ENCODE assay signal across 8 cellular contexts in genomic region chr1:180501865-180502360, GRCh38. TPM values are rescaled to one million over a fixed set of nuclear protein-coding genes. Genes with fewer than 3 reads are reported as not detected.
DNase-seq lines count a peak whose midpoint lies in the region; ATAC-seq and TF ChIP-seq lines count a peak whose summit lies in the region.

No MANE protein-coding gene starts in this region.

- peak in 1 of 2 donors; percentile 63 for DNase-seq in activated T-cell treated with anti-CD3 and anti-CD28 coated beads, Interleukin-2, amount 50 U/mL, for 72 hours
- DNase-seq in activated T-cell treated with anti-CD3 and anti-CD28 coated beads for 4 hours (no peak), HFFc6 (peak; percentile 67), NCI-H1105 (lab: John Stamatoyannopoulos, UW) (peak; percentile 67), kidney tubule cell (ENCODE audit: low spot score) (peak; percentile 81), hepatic stellate cell (ENCODE audit: low spot score) (no peak)

- H3K27me3 Mint-ChIP-seq in activated T-cell treated with anti-CD3 and anti-CD28 coated beads, Interleukin-2, amount 50 U/mL, for 72 hours (ENCODE audit: low read depth) = no peaks in the 10 kb centered on the region
- peaks cover 2% of the 10 kb centered on the region; the same call in 1 of the 2 replicates for H3K27me3 Mint-ChIP-seq in HFFc6 (ENCODE audit: insufficient read depth)
- H3K27me3 Mint-ChIP-seq in activated naive CD8-positive, alpha-beta T cell = no peaks in the 10 kb centered on the region

- peaks cover 1 to 3% of the 10 kb centered on the region in 2 donors for H3K36me3 Mint-ChIP-seq in activated T-cell treated with anti-CD3 and anti-CD28 coated beads, Interleukin-2, amount 50 U/mL, for 72 hours (ENCODE audit: insufficient read depth in 2 of 2)
- H3K36me3 Mint-ChIP-seq in HFFc6 (ENCODE audit: low read depth) = peaks cover 10% of the 10 kb centered on the region
- H3K36me3 Mint-ChIP-seq in activated naive CD8-positive, alpha-beta T cell = peaks cover 2% of the 10 kb centered on the region

- ATAC-seq in activated T-cell treated with anti-CD3 and anti-CD28 coated beads, Interleukin-2, amount 50 U/mL, for 72 hours (replicated peaks in 1 of 2) = peak; percentile 25 to 37

- under 1% methylated on average over 18 of the region's 18 CpGs for WGBS in thymus

- no peaks in the 10 kb centered on the region for H3K9me3 Mint-ChIP-seq in activated T-cell treated with anti-CD3 and anti-CD28 coated beads, Interleukin-2, amount 50 U/mL, for 72 hours
- no peaks in the 10 kb centered on the region for H3K9me3 Mint-ChIP-seq in HFFc6
- no peaks in the 10 kb centered on the region for H3K9me3 Mint-ChIP-seq in activated naive CD8-positive, alpha-beta T cell (ENCODE audit: low read depth)

- no peak for TF ChIP-seq CTCF in HFFc6 (IDR thresholded peaks at IDR 0.05)

- peaks cover 3% of the 10 kb centered on the region for H3K9me3 ChIP-seq in thymus (ENCODE audit: control insufficient read depth)

- peak overlapping the region; percentile 94 for H3K4me3 ChIP-seq in thymus (ENCODE audit: low read length)

- H3K4me1 ChIP-seq in thymus (ENCODE audit: control insufficient read depth, insufficient read depth, low read length) = peaks cover 3% of the 10 kb centered on the region

- H3K4me3 Mint-ChIP-seq in activated T-cell treated with anti-CD3 and anti-CD28 coated beads, Interleukin-2, amount 50 U/mL, for 72 hours = peak overlapping the region; percentile 95 to 97
- peak overlapping the region; percentile 99 for H3K4me3 Mint-ChIP-seq in HFFc6
- peak overlapping the region; percentile 97 for H3K4me3 Mint-ChIP-seq in activated naive CD8-positive, alpha-beta T cell

- no peaks in the 10 kb centered on the region for H3K27me3 ChIP-seq in thymus (ENCODE audit: control insufficient read depth, insufficient read depth)

- H3K27ac Mint-ChIP-seq in activated T-cell treated with anti-CD3 and anti-CD28 coated beads, Interleukin-2, amount 50 U/mL, for 72 hours = peak overlapping the region; percentile 87
- peak overlapping the region; percentile 98 for H3K27ac Mint-ChIP-seq in HFFc6
- peak overlapping the region; percentile 96 for H3K27ac Mint-ChIP-seq in activated naive CD8-positive, alpha-beta T cell

- peaks cover 28% of the 10 kb centered on the region for H3K4me1 Mint-ChIP-seq in activated T-cell treated with anti-CD3 and anti-CD28 coated beads, Interleukin-2, amount 50 U/mL, for 72 hours (ENCODE audit: low read depth)
- H3K4me1 Mint-ChIP-seq in HFFc6 (ENCODE audit: low read depth) = peaks cover 54% of the 10 kb centered on the region
- peaks cover 56% of the 10 kb centered on the region for H3K4me1 Mint-ChIP-seq in activated naive CD8-positive, alpha-beta T cell (ENCODE audit: low read depth)

- no peaks in the 10 kb centered on the region for H3K36me3 ChIP-seq in thymus (ENCODE audit: control insufficient read depth, insufficient read depth)

- H3K27ac ChIP-seq in thymus (ENCODE audit: low read depth) = peak overlapping the region; percentile 95

RNA-seq across cellular contexts. Expression of gene ACBD6, which starts 0.5 kb away (rescaled TPM):
- 10 to 100 TPM; 58.2 to 59.8 TPM for total RNA-seq in activated T-cell treated with anti-CD3 and anti-CD28 coated beads, Interleukin-2, amount 50 U/mL, for 72 hours
- 10 to 100 TPM; 21.1 to 29.5 (median 27.0) TPM for total RNA-seq in HFFc6 (2021; fragmentation: NEBNext Ultra II Directional; extraction: Animal tissue kit (Norgen Biotek cat#: 25700))
- polyA plus RNA-seq in thymus = 35.0 TPM

RNA-seq across cellular contexts. Expression of gene OVAAL, which starts 56.9 kb away (rescaled TPM):
- not detected for total RNA-seq in activated T-cell treated with anti-CD3 and anti-CD28 coated beads, Interleukin-2, amount 50 U/mL, for 72 hours
- not detected for total RNA-seq in HFFc6 (2021; fragmentation: NEBNext Ultra II Directional; extraction: Animal tissue kit (Norgen Biotek cat#: 25700))
- polyA plus RNA-seq in thymus = 0.14 TPM

Comparison
In these comparisons a context has a peak if more than half of its experiments do, and no peak if none do; other contexts are left out.
1. DNase-seq: peak in HFFc6 (single experiment), NCI-H1105 (single experiment) and kidney tubule cell (single experiment); none in activated T-cell treated with anti-CD3 and anti-CD28 coated beads for 4 hours (single experiment) and hepatic stellate cell (single experiment).
2. Peak in every context shown above with its lines, with median percentiles within 50 percentile points of each other: H3K27ac Mint-ChIP-seq and H3K4me3 Mint-ChIP-seq.